In the genomic region with DNA sequence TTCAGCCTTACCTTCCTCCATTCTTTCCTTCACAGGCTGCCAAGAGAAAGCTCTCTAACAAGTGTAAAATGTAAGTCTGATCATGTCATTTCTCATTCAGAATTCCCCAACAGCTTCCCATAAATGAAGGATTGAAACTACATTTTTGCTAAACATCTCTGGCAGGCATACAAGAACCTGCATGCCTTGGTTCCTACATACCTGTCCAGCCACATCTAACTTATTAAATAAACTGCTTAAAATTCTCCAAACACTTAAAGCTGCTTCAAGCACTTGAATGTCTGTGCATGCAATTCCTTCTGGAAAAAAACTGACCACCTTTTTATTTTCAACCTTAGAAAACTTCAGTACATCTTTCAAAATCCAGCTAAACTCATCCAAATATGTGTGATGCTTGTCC, we compare ENCODE assay signal across 23 cellular contexts.
"Had no signal": no experiment of that assay in that cellular context is flagged by ENCODE, and none has a peak within 500 bp of the region (broad histone marks: within the 10 kb centered on the region; RNA-seq: fewer than 3 reads in every experiment).

No MANE protein-coding gene starts in this region.

- H3K4me1 Mint-ChIP-seq: activated CD4-positive, alpha-beta memory T cell treated with anti-CD3 and anti-CD28 coated beads, Interleukin-2, amount 10 ng/mL, durations not matched to agents 7 days and 5 days; activated CD4-positive, alpha-beta T cell treated with anti-CD3 and anti-CD28 coated beads, Interleukin-2, amount 10 ng/mL, durations not matched to agents 7 days and 5 days; activated naive CD4-positive, alpha-beta T cell treated with anti-CD3 and anti-CD28 coated beads, Interleukin-2, amount 10 ng/mL, durations not matched to agents 7 days and 5 days; activated naive CD8-positive, alpha-beta T cell treated with anti-CD3 and anti-CD28 coated beads, Interleukin-2, amount 10 ng/mL, durations not matched to agents 7 days and 5 days had no signal

- H3K36me3 Mint-ChIP-seq: activated naive CD4-positive, alpha-beta T cell treated with anti-CD3 and anti-CD28 coated beads, Interleukin-2, amount 10 ng/mL, durations not matched to agents 7 days and 5 days; activated naive CD4-positive, alpha-beta T cell treated with anti-CD3 and anti-CD28 coated beads, Interleukin-2, amount 50 U/mL, for 72 hours; activated naive CD8-positive, alpha-beta T cell treated with anti-CD3 and anti-CD28 coated beads, Interleukin-2, amount 10 ng/mL, durations not matched to agents 7 days and 5 days; brain; WTC11 had no signal

- H3K36me3 ChIP-seq: ascending aorta, esophagus squamous epithelium had no signal

- DNase-seq: activated CD4-positive, alpha-beta memory T cell treated with anti-CD3 and anti-CD28 coated beads, Interleukin-2, amount 10 ng/mL, durations not matched to agents 7 days and 5 days; activated CD4-positive, alpha-beta T cell treated with anti-CD3 and anti-CD28 coated beads for 1 hour; activated CD4-positive, alpha-beta T cell treated with anti-CD3 and anti-CD28 coated beads for 4 hours; activated CD4-positive, alpha-beta T cell treated with anti-CD3 and anti-CD28 coated beads, Interleukin-2, amount 10 ng/mL, durations not matched to agents 7 days and 5 days; activated CD4-positive, alpha-beta T cell treated with anti-CD3 and anti-CD28 coated beads, Interleukin-2, amount 50 U/mL, for 4 hours; activated CD8-positive, alpha-beta memory T cell treated with anti-CD3 and anti-CD28 coated beads, Interleukin-2, amount 50 U/mL, for 48 hours; activated gamma-delta T cell; activated naive CD4-positive, alpha-beta T cell; activated naive CD4-positive, alpha-beta T cell treated with anti-CD3 and anti-CD28 coated beads, Interleukin-2, amount 10 ng/mL, durations not matched to agents 7 days and 5 days; activated naive CD8-positive, alpha-beta T cell treated with anti-CD3 and anti-CD28 coated beads, Interleukin-2, amount 10 ng/mL, durations not matched to agents 7 days and 5 days; activated T-cell treated with anti-CD3 and anti-CD28 coated beads for 4 hours; activated T-cell treated with anti-CD3 and anti-CD28 coated beads, Interleukin-2, amount 50 U/mL, for 24 hours; activated T-cell treated with anti-CD3 and anti-CD28 coated beads, Interleukin-2, amount 50 U/mL, for 72 hours; caudate nucleus; cortex of kidney; effector CD8-positive, alpha-beta T cell; esophagus squamous epithelium; T-helper 2 cell had no signal

- H3K4me3 ChIP-seq: ascending aorta, esophagus squamous epithelium had no signal

- H3K27ac ChIP-seq: ascending aorta, epithelial cell of prostate, esophagus squamous epithelium had no signal

- H3K27ac Mint-ChIP-seq: activated CD4-positive, alpha-beta memory T cell treated with anti-CD3 and anti-CD28 coated beads, Interleukin-2, amount 10 ng/mL, durations not matched to agents 7 days and 5 days; activated CD4-positive, alpha-beta T cell treated with anti-CD3 and anti-CD28 coated beads, Interleukin-2, amount 10 ng/mL, durations not matched to agents 7 days and 5 days; activated naive CD4-positive, alpha-beta T cell treated with anti-CD3 and anti-CD28 coated beads, Interleukin-2, amount 10 ng/mL, durations not matched to agents 7 days and 5 days; activated naive CD4-positive, alpha-beta T cell treated with anti-CD3 and anti-CD28 coated beads, Interleukin-2, amount 50 U/mL, for 72 hours; activated naive CD8-positive, alpha-beta T cell treated with anti-CD3 and anti-CD28 coated beads, Interleukin-2, amount 10 ng/mL, durations not matched to agents 7 days and 5 days; activated T-cell treated with anti-CD3 and anti-CD28 coated beads, Interleukin-2, amount 50 U/mL, for 24 hours; activated T-cell treated with anti-CD3 and anti-CD28 coated beads, Interleukin-2, amount 50 U/mL, for 72 hours; brain; WTC11 had no signal

- ATAC-seq: activated naive CD4-positive, alpha-beta T cell treated with anti-CD3 and anti-CD28 coated beads, Interleukin-2, amount 50 U/mL, for 72 hours; activated T-cell treated with anti-CD3 and anti-CD28 coated beads, Interleukin-2, amount 50 U/mL, for 72 hours; WTC11 had no signal

- H3K9me3 Mint-ChIP-seq: activated CD4-positive, alpha-beta memory T cell treated with anti-CD3 and anti-CD28 coated beads, Interleukin-2, amount 10 ng/mL, durations not matched to agents 7 days and 5 days; activated CD4-positive, alpha-beta T cell treated with anti-CD3 and anti-CD28 coated beads, Interleukin-2, amount 10 ng/mL, durations not matched to agents 7 days and 5 days; activated naive CD4-positive, alpha-beta T cell treated with anti-CD3 and anti-CD28 coated beads, Interleukin-2, amount 10 ng/mL, durations not matched to agents 7 days and 5 days; activated naive CD4-positive, alpha-beta T cell treated with anti-CD3 and anti-CD28 coated beads, Interleukin-2, amount 50 U/mL, for 72 hours; activated naive CD8-positive, alpha-beta T cell treated with anti-CD3 and anti-CD28 coated beads, Interleukin-2, amount 10 ng/mL, durations not matched to agents 7 days and 5 days; activated T-cell treated with anti-CD3 and anti-CD28 coated beads, Interleukin-2, amount 50 U/mL, for 24 hours; activated T-cell treated with anti-CD3 and anti-CD28 coated beads, Interleukin-2, amount 50 U/mL, for 72 hours; WTC11 had no signal

- H3K4me1 ChIP-seq: ascending aorta had no signal

- H3K9me3 ChIP-seq: ascending aorta, esophagus squamous epithelium had no signal

- H3K27me3 ChIP-seq: ascending aorta, esophagus squamous epithelium had no signal

- H3K27me3 Mint-ChIP-seq: activated CD4-positive, alpha-beta memory T cell treated with anti-CD3 and anti-CD28 coated beads, Interleukin-2, amount 10 ng/mL, durations not matched to agents 7 days and 5 days; activated naive CD4-positive, alpha-beta T cell treated with anti-CD3 and anti-CD28 coated beads, Interleukin-2, amount 10 ng/mL, durations not matched to agents 7 days and 5 days had no signal

- H3K4me3 Mint-ChIP-seq: activated CD4-positive, alpha-beta memory T cell treated with anti-CD3 and anti-CD28 coated beads, Interleukin-2, amount 10 ng/mL, durations not matched to agents 7 days and 5 days; activated CD4-positive, alpha-beta T cell treated with anti-CD3 and anti-CD28 coated beads, Interleukin-2, amount 10 ng/mL, durations not matched to agents 7 days and 5 days; activated naive CD4-positive, alpha-beta T cell treated with anti-CD3 and anti-CD28 coated beads, Interleukin-2, amount 10 ng/mL, durations not matched to agents 7 days and 5 days; activated naive CD8-positive, alpha-beta T cell treated with anti-CD3 and anti-CD28 coated beads, Interleukin-2, amount 10 ng/mL, durations not matched to agents 7 days and 5 days; activated T-cell treated with anti-CD3 and anti-CD28 coated beads, Interleukin-2, amount 50 U/mL, for 24 hours; activated T-cell treated with anti-CD3 and anti-CD28 coated beads, Interleukin-2, amount 50 U/mL, for 72 hours; brain; WTC11 had no signal
